ENCODE assay signal across 2 cellular contexts in the genomic region with DNA sequence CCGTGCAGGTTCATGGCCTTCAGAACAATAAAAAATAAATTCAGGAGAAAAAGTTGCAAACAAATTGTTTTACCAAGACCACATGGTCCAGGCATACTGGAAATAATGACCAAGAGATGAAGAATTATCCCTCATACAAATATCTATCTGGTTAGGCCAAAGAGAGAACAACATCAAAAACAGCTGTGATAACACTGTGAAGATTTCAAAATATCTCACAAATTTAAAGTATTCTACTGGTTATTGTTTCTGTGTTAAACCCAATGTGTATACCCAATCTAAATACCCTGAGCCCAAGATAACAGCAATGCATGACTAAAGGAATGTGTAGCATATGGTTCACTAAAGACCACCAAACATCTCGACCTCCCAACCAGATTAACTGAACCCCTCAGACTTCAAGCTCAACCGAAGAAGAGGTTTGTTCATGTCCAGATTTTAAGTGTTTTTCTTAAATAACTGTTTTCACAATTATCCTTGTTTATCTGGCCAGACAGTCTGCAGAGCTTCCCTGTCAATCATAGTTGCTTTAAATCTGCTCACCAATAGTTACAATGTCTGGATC.
TF ChIP-seq lines count a peak whose summit lies in the region.

No MANE protein-coding gene starts in this region.

TF ChIP-seq in K562, 482 proteins besides CTCF, POLR2A, EP300 and RAD21:
- TF ChIP-seq, protein P1, sequence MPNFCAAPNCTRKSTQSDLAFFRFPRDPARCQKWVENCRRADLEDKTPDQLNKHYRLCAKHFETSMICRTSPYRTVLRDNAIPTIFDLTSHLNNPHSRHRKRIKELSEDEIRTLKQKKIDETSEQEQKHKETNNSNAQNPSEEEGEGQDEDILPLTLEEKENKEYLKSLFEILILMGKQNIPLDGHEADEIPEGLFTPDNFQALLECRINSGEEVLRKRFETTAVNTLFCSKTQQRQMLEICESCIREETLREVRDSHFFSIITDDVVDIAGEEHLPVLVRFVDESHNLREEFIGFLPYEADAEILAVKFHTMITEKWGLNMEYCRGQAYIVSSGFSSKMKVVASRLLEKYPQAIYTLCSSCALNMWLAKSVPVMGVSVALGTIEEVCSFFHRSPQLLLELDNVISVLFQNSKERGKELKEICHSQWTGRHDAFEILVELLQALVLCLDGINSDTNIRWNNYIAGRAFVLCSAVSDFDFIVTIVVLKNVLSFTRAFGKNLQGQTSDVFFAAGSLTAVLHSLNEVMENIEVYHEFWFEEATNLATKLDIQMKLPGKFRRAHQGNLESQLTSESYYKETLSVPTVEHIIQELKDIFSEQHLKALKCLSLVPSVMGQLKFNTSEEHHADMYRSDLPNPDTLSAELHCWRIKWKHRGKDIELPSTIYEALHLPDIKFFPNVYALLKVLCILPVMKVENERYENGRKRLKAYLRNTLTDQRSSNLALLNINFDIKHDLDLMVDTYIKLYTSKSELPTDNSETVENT (CRISPR knock-in tag; IDR thresholded peaks at IDR 0.05) = no peak
- TF ChIP-seq, protein P2, sequence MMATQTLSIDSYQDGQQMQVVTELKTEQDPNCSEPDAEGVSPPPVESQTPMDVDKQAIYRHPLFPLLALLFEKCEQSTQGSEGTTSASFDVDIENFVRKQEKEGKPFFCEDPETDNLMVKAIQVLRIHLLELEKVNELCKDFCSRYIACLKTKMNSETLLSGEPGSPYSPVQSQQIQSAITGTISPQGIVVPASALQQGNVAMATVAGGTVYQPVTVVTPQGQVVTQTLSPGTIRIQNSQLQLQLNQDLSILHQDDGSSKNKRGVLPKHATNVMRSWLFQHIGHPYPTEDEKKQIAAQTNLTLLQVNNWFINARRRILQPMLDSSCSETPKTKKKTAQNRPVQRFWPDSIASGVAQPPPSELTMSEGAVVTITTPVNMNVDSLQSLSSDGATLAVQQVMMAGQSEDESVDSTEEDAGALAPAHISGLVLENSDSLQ (IDR thresholded peaks at IDR 0.05) = peak; percentile 36; the same call in 1 of the 2 replicates

TF ChIP-seq in WTC11, 78 proteins besides CTCF, POLR2A, EP300 and RAD21:
- TF ChIP-seq SMAD3 (CRISPR knock-in tag; IDR thresholded peaks at IDR 0.05; ENCODE audit: borderline replicate concordance) (no peak), ATF1 (CRISPR knock-in tag; IDR thresholded peaks at IDR 0.05) (no peak), SMAD4 (CRISPR knock-in tag; IDR thresholded peaks at IDR 0.05) (no peak), GRHL2 (CRISPR knock-in tag; IDR thresholded peaks at IDR 0.05; ENCODE audit: insufficient replicate concordance, severe bottlenecking) (no peak), CBFB (CRISPR knock-in tag; IDR thresholded peaks at IDR 0.05; ENCODE audit: low read depth) (no peak), NFE2L1 (CRISPR knock-in tag; IDR thresholded peaks at IDR 0.05) (no peak), NR1H2 (CRISPR knock-in tag; IDR thresholded peaks at IDR 0.05) (no peak), ZNF416 (CRISPR knock-in tag; IDR thresholded peaks at IDR 0.05) (no peak), SP1 (CRISPR knock-in tag; conservative IDR thresholded peaks at IDR 0.05) (no peak), GTF2I (CRISPR knock-in tag; conservative IDR thresholded peaks at IDR 0.05) (no peak), FOXJ3 (CRISPR knock-in tag; IDR thresholded peaks at IDR 0.05; ENCODE audit: borderline replicate concordance) (no peak), MYBL2 (CRISPR knock-in tag; IDR thresholded peaks at IDR 0.05) (no peak)
- TF ChIP-seq, protein P3, sequence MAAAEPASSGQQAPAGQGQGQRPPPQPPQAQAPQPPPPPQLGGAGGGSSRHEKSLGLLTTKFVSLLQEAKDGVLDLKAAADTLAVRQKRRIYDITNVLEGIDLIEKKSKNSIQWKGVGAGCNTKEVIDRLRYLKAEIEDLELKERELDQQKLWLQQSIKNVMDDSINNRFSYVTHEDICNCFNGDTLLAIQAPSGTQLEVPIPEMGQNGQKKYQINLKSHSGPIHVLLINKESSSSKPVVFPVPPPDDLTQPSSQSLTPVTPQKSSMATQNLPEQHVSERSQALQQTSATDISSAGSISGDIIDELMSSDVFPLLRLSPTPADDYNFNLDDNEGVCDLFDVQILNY (CRISPR knock-in tag; IDR thresholded peaks at IDR 0.05) = no peak
- TF ChIP-seq, protein P4, sequence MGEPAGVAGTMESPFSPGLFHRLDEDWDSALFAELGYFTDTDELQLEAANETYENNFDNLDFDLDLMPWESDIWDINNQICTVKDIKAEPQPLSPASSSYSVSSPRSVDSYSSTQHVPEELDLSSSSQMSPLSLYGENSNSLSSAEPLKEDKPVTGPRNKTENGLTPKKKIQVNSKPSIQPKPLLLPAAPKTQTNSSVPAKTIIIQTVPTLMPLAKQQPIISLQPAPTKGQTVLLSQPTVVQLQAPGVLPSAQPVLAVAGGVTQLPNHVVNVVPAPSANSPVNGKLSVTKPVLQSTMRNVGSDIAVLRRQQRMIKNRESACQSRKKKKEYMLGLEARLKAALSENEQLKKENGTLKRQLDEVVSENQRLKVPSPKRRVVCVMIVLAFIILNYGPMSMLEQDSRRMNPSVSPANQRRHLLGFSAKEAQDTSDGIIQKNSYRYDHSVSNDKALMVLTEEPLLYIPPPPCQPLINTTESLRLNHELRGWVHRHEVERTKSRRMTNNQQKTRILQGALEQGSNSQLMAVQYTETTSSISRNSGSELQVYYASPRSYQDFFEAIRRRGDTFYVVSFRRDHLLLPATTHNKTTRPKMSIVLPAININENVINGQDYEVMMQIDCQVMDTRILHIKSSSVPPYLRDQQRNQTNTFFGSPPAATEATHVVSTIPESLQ (CRISPR knock-in tag; IDR thresholded peaks at IDR 0.05) = no peak
- TF ChIP-seq, protein P5, sequence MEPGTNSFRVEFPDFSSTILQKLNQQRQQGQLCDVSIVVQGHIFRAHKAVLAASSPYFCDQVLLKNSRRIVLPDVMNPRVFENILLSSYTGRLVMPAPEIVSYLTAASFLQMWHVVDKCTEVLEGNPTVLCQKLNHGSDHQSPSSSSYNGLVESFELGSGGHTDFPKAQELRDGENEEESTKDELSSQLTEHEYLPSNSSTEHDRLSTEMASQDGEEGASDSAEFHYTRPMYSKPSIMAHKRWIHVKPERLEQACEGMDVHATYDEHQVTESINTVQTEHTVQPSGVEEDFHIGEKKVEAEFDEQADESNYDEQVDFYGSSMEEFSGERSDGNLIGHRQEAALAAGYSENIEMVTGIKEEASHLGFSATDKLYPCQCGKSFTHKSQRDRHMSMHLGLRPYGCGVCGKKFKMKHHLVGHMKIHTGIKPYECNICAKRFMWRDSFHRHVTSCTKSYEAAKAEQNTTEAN (CRISPR knock-in tag; IDR thresholded peaks at IDR 0.05) = no peak
- TF ChIP-seq, protein P6, sequence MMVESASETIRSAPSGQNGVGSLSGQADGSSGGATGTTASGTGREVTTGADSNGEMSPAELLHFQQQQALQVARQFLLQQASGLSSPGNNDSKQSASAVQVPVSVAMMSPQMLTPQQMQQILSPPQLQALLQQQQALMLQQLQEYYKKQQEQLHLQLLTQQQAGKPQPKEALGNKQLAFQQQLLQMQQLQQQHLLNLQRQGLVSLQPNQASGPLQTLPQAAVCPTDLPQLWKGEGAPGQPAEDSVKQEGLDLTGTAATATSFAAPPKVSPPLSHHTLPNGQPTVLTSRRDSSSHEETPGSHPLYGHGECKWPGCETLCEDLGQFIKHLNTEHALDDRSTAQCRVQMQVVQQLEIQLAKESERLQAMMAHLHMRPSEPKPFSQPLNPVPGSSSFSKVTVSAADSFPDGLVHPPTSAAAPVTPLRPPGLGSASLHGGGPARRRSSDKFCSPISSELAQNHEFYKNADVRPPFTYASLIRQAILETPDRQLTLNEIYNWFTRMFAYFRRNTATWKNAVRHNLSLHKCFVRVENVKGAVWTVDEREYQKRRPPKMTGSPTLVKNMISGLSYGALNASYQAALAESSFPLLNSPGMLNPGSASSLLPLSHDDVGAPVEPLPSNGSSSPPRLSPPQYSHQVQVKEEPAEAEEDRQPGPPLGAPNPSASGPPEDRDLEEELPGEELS (CRISPR knock-in tag; IDR thresholded peaks at IDR 0.05) = no peak
- TF ChIP-seq, protein P7, sequence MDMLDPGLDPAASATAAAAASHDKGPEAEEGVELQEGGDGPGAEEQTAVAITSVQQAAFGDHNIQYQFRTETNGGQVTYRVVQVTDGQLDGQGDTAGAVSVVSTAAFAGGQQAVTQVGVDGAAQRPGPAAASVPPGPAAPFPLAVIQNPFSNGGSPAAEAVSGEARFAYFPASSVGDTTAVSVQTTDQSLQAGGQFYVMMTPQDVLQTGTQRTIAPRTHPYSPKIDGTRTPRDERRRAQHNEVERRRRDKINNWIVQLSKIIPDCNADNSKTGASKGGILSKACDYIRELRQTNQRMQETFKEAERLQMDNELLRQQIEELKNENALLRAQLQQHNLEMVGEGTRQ (CRISPR knock-in tag; IDR thresholded peaks at IDR 0.05) = no peak
- TF ChIP-seq, protein P8, sequence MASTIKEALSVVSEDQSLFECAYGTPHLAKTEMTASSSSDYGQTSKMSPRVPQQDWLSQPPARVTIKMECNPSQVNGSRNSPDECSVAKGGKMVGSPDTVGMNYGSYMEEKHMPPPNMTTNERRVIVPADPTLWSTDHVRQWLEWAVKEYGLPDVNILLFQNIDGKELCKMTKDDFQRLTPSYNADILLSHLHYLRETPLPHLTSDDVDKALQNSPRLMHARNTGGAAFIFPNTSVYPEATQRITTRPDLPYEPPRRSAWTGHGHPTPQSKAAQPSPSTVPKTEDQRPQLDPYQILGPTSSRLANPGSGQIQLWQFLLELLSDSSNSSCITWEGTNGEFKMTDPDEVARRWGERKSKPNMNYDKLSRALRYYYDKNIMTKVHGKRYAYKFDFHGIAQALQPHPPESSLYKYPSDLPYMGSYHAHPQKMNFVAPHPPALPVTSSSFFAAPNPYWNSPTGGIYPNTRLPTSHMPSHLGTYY (CRISPR knock-in tag; IDR thresholded peaks at IDR 0.05) = no peak
TF ChIP-seq in WTC11: peak in this region for 0.
